ENCODE assay signal across 19 cellular contexts in genomic region chr5:135047347-135047695, GRCh38. TPM values are rescaled to one million over a fixed set of nuclear protein-coding genes. Genes with fewer than 3 reads are reported as not detected.
"Had no signal": no experiment of that assay in that cellular context is flagged by ENCODE, and none has a peak within 500 bp of the region (broad histone marks: within the 10 kb centered on the region; RNA-seq: fewer than 3 reads in every experiment).

No MANE protein-coding gene starts in this region.

- H3K36me3 ChIP-seq: cardiac muscle cell, neural progenitor cell had no signal

- H3K4me1 ChIP-seq: foreskin keratinocyte had no signal

- ATAC-seq: activated CD4-positive, CD25-positive, alpha-beta regulatory T cell treated with anti-CD3 and anti-CD28 coated beads, Interleukin-2, amount 50 U/mL, for 24 hours; activated CD8-positive, alpha-beta memory T cell treated with anti-CD3 and anti-CD28 coated beads, Interleukin-2, amount 10 ng/mL, durations not matched to agents 7 days and 5 days; activated CD8-positive, alpha-beta T cell treated with anti-CD3 and anti-CD28 coated beads for 36 hours; foreskin keratinocyte; naive thymus-derived CD8-positive, alpha-beta T cell had no signal

- H3K4me3 ChIP-seq: cardiac muscle cell, neural progenitor cell had no signal

- DNase-seq: activated CD4-positive, alpha-beta T cell treated with anti-CD3 and anti-CD28 coated beads, Interleukin-2, amount 10 ng/mL, durations not matched to agents 7 days and 5 days; activated CD8-positive, alpha-beta memory T cell treated with anti-CD3 and anti-CD28 coated beads, Interleukin-2, amount 10 ng/mL, durations not matched to agents 7 days and 5 days; activated CD8-positive, alpha-beta T cell treated with anti-CD3 and anti-CD28 coated beads for 36 hours; activated effector memory CD4-positive, alpha-beta T cell treated with anti-CD3 and anti-CD28 coated beads, Interleukin-2, amount 50 U/mL, for 16 hours; activated naive CD4-positive, alpha-beta T cell treated with anti-CD3 and anti-CD28 coated beads, Interleukin-2, amount 10 ng/mL, durations not matched to agents 7 days and 5 days; activated T-cell treated with anti-CD3 and anti-CD28 coated beads for 4 hours; amygdala; foreskin keratinocyte; mesenchymal stem cell; naive thymus-derived CD8-positive, alpha-beta T cell; stimulated activated CD4-positive, alpha-beta T cell treated with anti-CD3 and anti-CD28 coated beads, Interleukin-4, amount 100 ng/mL, for 4 hours; stimulated activated naive CD8-positive, alpha-beta T cell treated with anti-CD3 and anti-CD28 coated beads, Interleukin-15, Interleukin-2, amounts not matched to agents 100 U/mL and 50 U/mL, for 24 hours had no signal

- H3K27ac ChIP-seq: cardiac muscle cell, foreskin keratinocyte, neural progenitor cell, VCaP had no signal

RNA-seq across cellular contexts. Expression of gene PITX1, which starts 13.3 kb away (rescaled TPM):
- total RNA-seq: activated CD4-positive, alpha-beta T cell treated with anti-CD3 and anti-CD28 coated beads, Interleukin-2, amount 10 ng/mL, durations not matched to agents 7 days and 5 days; cardiac muscle cell; chondrocyte; glomerular endothelial cell; liver; naive thymus-derived CD8-positive, alpha-beta T cell had no signal
